In genomic region chr22:42960146-42960509, GRCh38 we compare ENCODE assay signal across 9 cellular contexts. TPM values are rescaled to one million over a fixed set of nuclear protein-coding genes. Genes with fewer than 3 reads are reported as not detected.
A peak's percentile ranks its signal among the peaks of the same experiment; 100 is the strongest.
DNase-seq lines count a peak whose midpoint lies in the region; ATAC-seq and TF ChIP-seq lines count a peak whose summit lies in the region.
"Had no signal": no experiment of that assay in that cellular context is flagged by ENCODE, and none has a peak within 500 bp of the region (broad histone marks: within the 10 kb centered on the region; RNA-seq: fewer than 3 reads in every experiment).

No MANE protein-coding gene starts in this region.

- ATAC-seq in GM21737 (IDR thresholded peaks at IDR 0.05; ENCODE audit: unreplicated experiment), result no peak

- H3K4me1 Mint-ChIP-seq in nephron, result peaks cover 60% of the 10 kb centered on the region

- H3K27me3 Mint-ChIP-seq in nephron (ENCODE audit: low read depth), result no peaks in the 10 kb centered on the region

- H3K4me3 Mint-ChIP-seq in nephron, result peak overlapping the region; percentile 46 to 56 (median 54)

- no peaks in the 10 kb centered on the region for H3K27me3 ChIP-seq in endocrine pancreas (ENCODE audit: control insufficient read depth, insufficient read depth, low read length)

- H3K27ac Mint-ChIP-seq in nephron, result peak overlapping the region; percentile 73 to 91 (median 88)

- no peak for TF ChIP-seq CTCF in C4-2B (conservative IDR thresholded peaks at IDR 0.05)
- no peak for TF ChIP-seq CTCF in nephron (IDR thresholded peaks at IDR 0.05; ENCODE audit: unreplicated experiment in 3 of 3)
- TF ChIP-seq CTCF in GM10266 (IDR thresholded peaks at IDR 0.05; ENCODE audit: control insufficient read depth, insufficient read depth, low read depth, missing control alignments), result no peak

- no peaks in the 10 kb centered on the region for H3K9me3 ChIP-seq in endocrine pancreas (ENCODE audit: control insufficient read depth, low read length)

- no peak overlapping the region for H3K9ac ChIP-seq in endocrine pancreas (ENCODE audit: control insufficient read depth, insufficient read depth, low read length)

- DNase-seq in NCI-H1930 (lab: John Stamatoyannopoulos, UW) (no peak), NCI-H2227 treated with DMSO at 0.1 percent for 48 hours (lab: John Stamatoyannopoulos, UW) (no peak), GM10266 (ENCODE audit: extremely low spot score) (no peak)

- H3K4me1 ChIP-seq in endocrine pancreas (ENCODE audit: control insufficient read depth, insufficient read depth, low read length), result peaks cover 14% of the 10 kb centered on the region

- no peaks in the 10 kb centered on the region for H3K9me3 Mint-ChIP-seq in nephron

- H3K36me3 Mint-ChIP-seq in nephron (ENCODE audit: low read depth), result peaks cover 14% of the 10 kb centered on the region

- H3K36me3 ChIP-seq in endocrine pancreas (ENCODE audit: control insufficient read depth, insufficient read depth, low read length), result no peaks in the 10 kb centered on the region

- H3K4me3 ChIP-seq in endocrine pancreas (ENCODE audit: control insufficient read depth, insufficient read depth, low read length), result peak overlapping the region; percentile 76
- H3K4me3 ChIP-seq: skin epidermis had no signal

- H3K27ac ChIP-seq in C4-2B, result peak overlapping the region; percentile 84

TF ChIP-seq in PFSK-1, 5 proteins besides CTCF, POLR2A, EP300 and RAD21:
- TF ChIP-seq TAF1 (IDR thresholded peaks at IDR 0.05; ENCODE audit: borderline replicate concordance, insufficient read depth, low read length) (no peak), SIN3A (IDR thresholded peaks at IDR 0.05; ENCODE audit: borderline replicate concordance, insufficient read depth, low read length) (no peak), FOXP2 (optimal IDR thresholded peaks at IDR 0.05; ENCODE audit: borderline replicate concordance, extremely low read depth, extremely low read length, insufficient read depth) (peak; percentile 55), POLR2AphosphoS5 (IDR thresholded peaks at IDR 0.05; ENCODE audit: low read depth, low read length) (no peak)
- TF ChIP-seq, protein P1, sequence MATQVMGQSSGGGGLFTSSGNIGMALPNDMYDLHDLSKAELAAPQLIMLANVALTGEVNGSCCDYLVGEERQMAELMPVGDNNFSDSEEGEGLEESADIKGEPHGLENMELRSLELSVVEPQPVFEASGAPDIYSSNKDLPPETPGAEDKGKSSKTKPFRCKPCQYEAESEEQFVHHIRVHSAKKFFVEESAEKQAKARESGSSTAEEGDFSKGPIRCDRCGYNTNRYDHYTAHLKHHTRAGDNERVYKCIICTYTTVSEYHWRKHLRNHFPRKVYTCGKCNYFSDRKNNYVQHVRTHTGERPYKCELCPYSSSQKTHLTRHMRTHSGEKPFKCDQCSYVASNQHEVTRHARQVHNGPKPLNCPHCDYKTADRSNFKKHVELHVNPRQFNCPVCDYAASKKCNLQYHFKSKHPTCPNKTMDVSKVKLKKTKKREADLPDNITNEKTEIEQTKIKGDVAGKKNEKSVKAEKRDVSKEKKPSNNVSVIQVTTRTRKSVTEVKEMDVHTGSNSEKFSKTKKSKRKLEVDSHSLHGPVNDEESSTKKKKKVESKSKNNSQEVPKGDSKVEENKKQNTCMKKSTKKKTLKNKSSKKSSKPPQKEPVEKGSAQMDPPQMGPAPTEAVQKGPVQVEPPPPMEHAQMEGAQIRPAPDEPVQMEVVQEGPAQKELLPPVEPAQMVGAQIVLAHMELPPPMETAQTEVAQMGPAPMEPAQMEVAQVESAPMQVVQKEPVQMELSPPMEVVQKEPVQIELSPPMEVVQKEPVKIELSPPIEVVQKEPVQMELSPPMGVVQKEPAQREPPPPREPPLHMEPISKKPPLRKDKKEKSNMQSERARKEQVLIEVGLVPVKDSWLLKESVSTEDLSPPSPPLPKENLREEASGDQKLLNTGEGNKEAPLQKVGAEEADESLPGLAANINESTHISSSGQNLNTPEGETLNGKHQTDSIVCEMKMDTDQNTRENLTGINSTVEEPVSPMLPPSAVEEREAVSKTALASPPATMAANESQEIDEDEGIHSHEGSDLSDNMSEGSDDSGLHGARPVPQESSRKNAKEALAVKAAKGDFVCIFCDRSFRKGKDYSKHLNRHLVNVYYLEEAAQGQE (IDR thresholded peaks at IDR 0.05; ENCODE audit: insufficient read depth in 1 of 2, low read depth in 2 of 2, low read length in 2 of 2), result no peak

RNA-seq across cellular contexts. Expression of gene PACSIN2, which starts 54.8 kb away (rescaled TPM):
- 51.5 TPM for polyA plus RNA-seq in PFSK-1 (2012; ENCODE audit: insufficient read length, low read depth)
